8 cellular contexts compared by ENCODE assay signal in the genomic region with DNA sequence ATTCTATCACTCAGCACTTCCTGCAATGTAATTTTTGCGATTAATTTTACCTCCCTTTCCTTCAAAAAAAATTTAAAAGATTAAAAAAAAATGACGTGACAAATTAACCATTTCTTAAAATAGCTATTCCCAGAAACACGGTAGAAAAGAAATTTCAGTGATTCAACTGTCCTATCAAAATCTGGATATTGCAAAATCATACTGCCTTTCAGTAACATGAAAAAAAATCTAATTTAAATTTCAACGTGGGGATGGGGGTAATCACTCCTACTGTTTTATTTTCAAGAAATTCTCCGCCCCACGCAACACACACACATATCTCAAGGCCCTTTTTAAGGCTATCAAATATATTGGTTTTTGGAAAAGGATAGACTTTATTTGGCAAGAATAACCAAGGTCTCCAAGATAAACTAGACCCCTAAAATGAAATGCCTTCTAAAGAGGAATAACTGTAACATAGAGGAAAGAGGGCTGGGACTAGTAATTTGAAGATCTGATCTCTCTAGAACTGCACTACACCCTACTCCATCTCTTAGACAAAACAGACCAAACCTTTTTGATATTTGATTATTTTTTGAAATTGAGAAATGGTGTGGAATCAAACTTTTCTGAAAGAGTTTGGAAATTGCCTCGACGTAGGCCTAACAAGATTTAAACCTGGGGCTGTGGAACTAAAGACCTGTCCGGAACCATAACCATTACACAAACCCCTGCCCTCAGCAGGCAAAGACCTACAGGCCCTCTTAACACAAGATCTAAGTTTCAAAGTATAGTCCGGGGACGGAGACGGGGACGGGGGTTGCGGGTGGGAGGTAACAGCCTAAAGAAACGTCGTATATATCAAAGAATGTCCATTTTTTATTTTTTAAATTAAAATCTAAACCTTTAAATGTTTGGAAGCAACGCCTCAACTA. TPM values are rescaled to one million over a fixed set of nuclear protein-coding genes. Genes with fewer than 3 reads are reported as not detected.
DNase-seq lines count a peak whose midpoint lies in the region; ATAC-seq, FAIRE-seq and TF ChIP-seq lines count a peak whose summit lies in the region.

No MANE protein-coding gene starts in this region.

- ATAC-seq in Right ventricle myocardium superior (ENCODE audit: poor library complexity) (no peak), esophagus mucosa (no peak)

- TF ChIP-seq CTCF in left ventricle myocardium inferior (IDR thresholded peaks at IDR 0.05; ENCODE audit: borderline replicate concordance) (no peak), VCaP (conservative IDR thresholded peaks at IDR 0.05) (no peak), fibroblast of mammary gland (conservative IDR thresholded peaks at IDR 0.05; ENCODE audit: control insufficient read depth, insufficient read depth, low read depth, low read length) (no peak), osteoblast (IDR thresholded peaks at IDR 0.05; ENCODE audit: extremely low read depth, low read depth, low read length) (no peak)

- H3K27me3 ChIP-seq in left ventricle myocardium inferior (ENCODE audit: low read depth) (no peaks in the 10 kb centered on the region), osteoblast (ENCODE audit: insufficient read depth, low read length) (no peaks in the 10 kb centered on the region)

- intact Hi-C loops in left ventricle myocardium inferior (cut with micrococcal nuclease) (no loop called here), Right ventricle myocardium superior (cut with DNase I) (no loop called here)

- H4K20me1 ChIP-seq in osteoblast (ENCODE audit: insufficient read depth, low read length), result peaks cover 19% of the 10 kb centered on the region

- peaks cover 57% of the 10 kb centered on the region for H3K79me2 ChIP-seq in osteoblast (ENCODE audit: insufficient read depth, low read length)

- H2AFZ ChIP-seq in osteoblast (ENCODE audit: low read length), result peak overlapping the region; percentile 29

- H3K4me3 ChIP-seq in left ventricle myocardium inferior, result peak overlapping the region; percentile 93
- H3K4me3 ChIP-seq in fibroblast of mammary gland (ENCODE audit: control insufficient read depth, low read depth, low read length), result peak overlapping the region; percentile 87
- peak overlapping the region; percentile 92 for H3K4me3 ChIP-seq in osteoblast (ENCODE audit: insufficient read depth, low read length)

- H3K9me3 ChIP-seq in left ventricle myocardium inferior (replicated peaks) (no peaks in the 10 kb centered on the region), osteoblast (ENCODE audit: low read depth, low read length) (no peaks in the 10 kb centered on the region)

- FAIRE-seq in H54 (lab: Jason Lieb, UNC), result no peak

- H3K36me3 ChIP-seq in left ventricle myocardium inferior (peaks cover 9% of the 10 kb centered on the region), osteoblast (ENCODE audit: insufficient read depth, low read length) (peaks cover 16% of the 10 kb centered on the region)

- H3K4me1 ChIP-seq in left ventricle myocardium inferior (peaks cover 43% of the 10 kb centered on the region), osteoblast (ENCODE audit: insufficient read depth, low read length) (peaks cover 28% of the 10 kb centered on the region)

- H3K27ac ChIP-seq in left ventricle myocardium inferior (replicated peaks) (peak overlapping the region; percentile 95), VCaP (peak overlapping the region; percentile 89), osteoblast (ENCODE audit: low read depth, low read length) (peak overlapping the region; percentile 87)

- no peak for DNase-seq in left ventricle myocardium inferior
- no peak for DNase-seq in Right ventricle myocardium superior
- peak; percentile 20 for DNase-seq in fibroblast of mammary gland (ENCODE audit: low read depth)
- DNase-seq in osteoblast (ENCODE audit: insufficient read length, low spot score, missing footprints), result peak; percentile 39
- no peak for DNase-seq in H54 (ENCODE audit: insufficient read length, low spot score)
- DNase-seq in foreskin melanocyte, result no peak

- no peak for TF ChIP-seq POLR2A in H54 (IDR thresholded peaks at IDR 0.05; ENCODE audit: low read depth, low read length)

- H3K4me2 ChIP-seq in osteoblast (ENCODE audit: insufficient read depth, low read length), result peak overlapping the region; percentile 94

RNA-seq across cellular contexts. Expression of a gene that starts 0.9 kb away (rescaled TPM):
- 26.5 TPM for total RNA-seq in left ventricle myocardium inferior
- total RNA-seq in Right ventricle myocardium superior, result 26.2 TPM
- 61.9 and 63.3 TPM in 2 replicates for total RNA-seq in osteoblast
- total RNA-seq in esophagus mucosa, result 17.7 TPM

RNA-seq across cellular contexts. Expression of a gene that starts 11.5 kb away (rescaled TPM):
- total RNA-seq in left ventricle myocardium inferior (not detected), Right ventricle myocardium superior (not detected), osteoblast (not detected in 2 replicates), esophagus mucosa (not detected)

RNA-seq across cellular contexts. Expression of a gene that starts 50.7 kb away (rescaled TPM):
- total RNA-seq in left ventricle myocardium inferior (17.2 TPM), Right ventricle myocardium superior (15.7 TPM), osteoblast (38.0 and 42.3 TPM in 2 replicates), esophagus mucosa (24.3 TPM)

Comparison
In these comparisons a context has a peak if more than half of its experiments do, and no peak if none do; other contexts are left out.
1. DNase-seq: peak in fibroblast of mammary gland (single experiment) and osteoblast (single experiment); none in left ventricle myocardium inferior (single experiment), Right ventricle myocardium superior (single experiment), H54 (single experiment) and foreskin melanocyte (single experiment).
2. Peak in every context shown above with its lines, with median percentiles within 50 percentile points of each other: H3K27ac ChIP-seq and H3K4me3 ChIP-seq.